28 cellular contexts compared by ENCODE assay signal in genomic region chr3:161345023-161345422, GRCh38. TPM values are rescaled to one million over a fixed set of nuclear protein-coding genes. Genes with fewer than 3 reads are reported as not detected.
DNase-seq lines count a peak whose midpoint lies in the region; ATAC-seq, FAIRE-seq and TF ChIP-seq lines count a peak whose summit lies in the region.
"Had no signal": no experiment of that assay in that cellular context is flagged by ENCODE, and none has a peak within 500 bp of the region (broad histone marks: within the 10 kb centered on the region; RNA-seq: fewer than 3 reads in every experiment).

No MANE protein-coding gene starts in this region.

- no peak overlapping the region for H3K4me3 Mint-ChIP-seq in Calu3 (ENCODE audit: low read depth, unreplicated experiment)
- H3K4me3 Mint-ChIP-seq: CD14-positive monocyte; CD4-positive, CD25-positive, alpha-beta regulatory T cell; CD8-positive, alpha-beta memory T cell had no signal

- no peak for TF ChIP-seq CTCF in Calu3 (IDR thresholded peaks at IDR 0.05; ENCODE audit: unreplicated experiment)

- in situ Hi-C loops in G401 (cut with HindIII; ENCODE audit: low sequenced_read_pairs) = no loop called here

- ATAC-seq in HG03469 (IDR thresholded peaks at IDR 0.05; ENCODE audit: unreplicated experiment) = no peak
- ATAC-seq in GM21528 (IDR thresholded peaks at IDR 0.05; ENCODE audit: low FRiP score, unreplicated experiment) = no peak
- ATAC-seq in GM18520 (IDR thresholded peaks at IDR 0.05; ENCODE audit: unreplicated experiment) = no peak

- no peaks in the 10 kb centered on the region for H3K9me3 Mint-ChIP-seq in Calu3 (ENCODE audit: low read depth, unreplicated experiment)
- H3K9me3 Mint-ChIP-seq: CD14-positive monocyte; CD4-positive, alpha-beta memory T cell; CD8-positive, alpha-beta memory T cell had no signal

- no TSS peak for BruUV-seq in Calu3 (replicated peaks; lab: Mats Ljungman, UMichigan)

- peaks cover 3% of the 10 kb centered on the region for H3K36me3 Mint-ChIP-seq in Calu3 (ENCODE audit: insufficient read depth, unreplicated experiment)
- H3K36me3 Mint-ChIP-seq: CD14-positive monocyte; CD4-positive, alpha-beta memory T cell; CD4-positive, CD25-positive, alpha-beta regulatory T cell; CD8-positive, alpha-beta memory T cell had no signal

- intact Hi-C loops in Calu3 (cut with micrococcal nuclease; ENCODE audit: unreplicated experiment) = no loop called here

- CTCF ChIA-PET in Calu3 (lab: Charles Lee) = no interaction called here

- no peak overlapping the region for H3K27ac Mint-ChIP-seq in Calu3 (ENCODE audit: unreplicated experiment)
- H3K27ac Mint-ChIP-seq: CD14-positive monocyte; CD4-positive, alpha-beta memory T cell; CD4-positive, CD25-positive, alpha-beta regulatory T cell; CD8-positive, alpha-beta memory T cell had no signal

- DNase-seq in G401 (ENCODE audit: low spot score) (peak; percentile 81), cerebellar cortex (ENCODE audit: low spot score) (peak; percentile 79), retina (peak; percentile 22), Calu3 (no peak)
- DNase-seq: 8988T; ACHN; BE2C; CD4-positive, alpha-beta memory T cell; CD4-positive, CD25-positive, alpha-beta regulatory T cell; CD8-positive, alpha-beta memory T cell; COR-L47; DMS 273 treated with DMSO at 0.1 percent for 48 hours; DMS153; DMS53; DMS79; DND-41; EL; GF-D8 had no signal

- peak; percentile 43 for FAIRE-seq in endometrium (lab: Jason Lieb, UNC)
- FAIRE-seq: A204.1, G401.6, GM12891 had no signal

- H3K4me1 Mint-ChIP-seq in Calu3 (ENCODE audit: low read depth, unreplicated experiment) = peaks cover 17% of the 10 kb centered on the region
- H3K4me1 Mint-ChIP-seq: CD14-positive monocyte had no signal

- H3K27me3 Mint-ChIP-seq in Calu3 (ENCODE audit: unreplicated experiment) = no peaks in the 10 kb centered on the region

RNA-seq across cellular contexts. Expression of gene SPTSSB, which starts 26.3 kb away (rescaled TPM):
- not detected in 2 replicates for total RNA-seq in G401 (2014; rRNA removed; shearing (Covaris generic))
- 3.0 and 8.1 TPM in 2 replicates for total RNA-seq in Calu3 (2022)
- total RNA-seq: A673; CD4-positive, alpha-beta memory T cell; CD4-positive, CD25-positive, alpha-beta regulatory T cell; CD8-positive, alpha-beta memory T cell; Daoy had no signal
